3 cellular contexts compared by ENCODE assay signal in the genomic region with DNA sequence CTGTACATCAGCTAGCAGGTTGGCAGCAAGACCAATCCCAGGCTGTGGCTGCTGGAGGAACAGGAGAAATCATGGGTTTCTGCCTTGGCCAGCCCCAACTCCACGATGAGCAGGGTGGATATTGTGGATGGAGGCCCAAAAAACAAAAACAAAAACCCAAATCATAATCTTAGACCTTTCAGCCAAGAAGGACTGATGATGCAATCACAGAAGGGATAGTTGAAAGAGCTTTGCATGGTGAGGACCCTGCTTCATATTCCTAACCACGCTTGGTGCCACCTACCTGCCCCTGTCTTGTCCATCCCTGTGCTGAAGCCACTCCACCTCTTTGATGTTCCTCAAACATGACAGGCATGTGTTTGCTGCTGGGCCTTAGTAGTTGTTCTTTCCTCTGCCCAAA.
TF ChIP-seq lines count a peak whose summit lies in the region.

No MANE protein-coding gene starts in this region.

TF ChIP-seq in HepG2, 621 proteins besides CTCF, POLR2A, EP300 and RAD21:
- TF ChIP-seq ATF7 (IDR thresholded peaks at IDR 0.05), result 0 out of 2 replicates have a peak, but pooled peaks have one; percentile 16
- TF ChIP-seq ATF7 (CRISPR knock-in tag; IDR thresholded peaks at IDR 0.05), result no peak
- TF ChIP-seq ETV6 (CRISPR knock-in tag; conservative IDR thresholded peaks at IDR 0.05), result no peak
- TF ChIP-seq HNRNPL (IDR thresholded peaks at IDR 0.05; ENCODE audit: low read depth, low read length), result no peak
- TF ChIP-seq, protein P1, sequence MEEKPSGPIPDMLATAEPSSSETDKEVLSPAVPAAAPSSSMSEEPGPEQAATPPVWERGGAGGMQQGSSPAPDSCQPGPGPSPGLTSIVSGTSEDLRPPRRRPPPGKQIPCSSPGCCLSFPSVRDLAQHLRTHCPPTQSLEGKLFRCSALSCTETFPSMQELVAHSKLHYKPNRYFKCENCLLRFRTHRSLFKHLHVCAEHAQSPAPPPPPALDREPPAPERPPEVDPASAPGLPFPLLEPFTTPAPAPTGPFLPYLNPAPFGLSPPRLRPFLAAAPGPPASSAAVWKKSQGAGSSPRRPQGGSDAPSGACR (CRISPR knock-in tag; IDR thresholded peaks at IDR 0.05), result no peak
- no peak for TF ChIP-seq HOXA3 (CRISPR knock-in tag; IDR thresholded peaks at IDR 0.05)
- no peak for TF ChIP-seq TBX2 (CRISPR knock-in tag; IDR thresholded peaks at IDR 0.05; ENCODE audit: borderline replicate concordance)
- no peak for TF ChIP-seq FOXO4 (CRISPR knock-in tag; conservative IDR thresholded peaks at IDR 0.05)
- no peak for TF ChIP-seq ZBTB7A (CRISPR knock-in tag; IDR thresholded peaks at IDR 0.05)
- no peak for TF ChIP-seq MED8 (CRISPR knock-in tag; IDR thresholded peaks at IDR 0.05; ENCODE audit: insufficient replicate concordance)
- peak; percentile 31; the same call in 1 of the 2 replicates for TF ChIP-seq CEBPB (IDR thresholded peaks at IDR 0.05; ENCODE audit: borderline replicate concordance, low read depth, low read length)
- no peak for TF ChIP-seq TIGD3 (CRISPR knock-in tag; IDR thresholded peaks at IDR 0.05; ENCODE audit: borderline replicate concordance)
- TF ChIP-seq SMC3 (IDR thresholded peaks at IDR 0.05; ENCODE audit: low read length), result no peak
- no peak for TF ChIP-seq ARNT2 (CRISPR knock-in tag; IDR thresholded peaks at IDR 0.05; ENCODE audit: low read depth)
- no peak for TF ChIP-seq RBFOX2 (IDR thresholded peaks at IDR 0.05; ENCODE audit: low read depth, low read length)

TF ChIP-seq in IMR-90, 13 proteins besides CTCF, POLR2A, EP300 and RAD21:
- no peak for TF ChIP-seq MAZ (IDR thresholded peaks at IDR 0.05; ENCODE audit: borderline replicate concordance, low read depth, low read length)
- peak; percentile 62 for TF ChIP-seq CEBPB (IDR thresholded peaks at IDR 0.05; ENCODE audit: low read depth, low read length)

TF ChIP-seq in K562, 482 proteins besides CTCF, POLR2A, EP300 and RAD21:
- TF ChIP-seq, protein P2, sequence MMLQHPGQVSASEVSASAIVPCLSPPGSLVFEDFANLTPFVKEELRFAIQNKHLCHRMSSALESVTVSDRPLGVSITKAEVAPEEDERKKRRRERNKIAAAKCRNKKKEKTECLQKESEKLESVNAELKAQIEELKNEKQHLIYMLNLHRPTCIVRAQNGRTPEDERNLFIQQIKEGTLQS (IDR thresholded peaks at IDR 0.05), result peak; percentile 81
- TF ChIP-seq, protein P2 (CRISPR knock-in tag; conservative IDR thresholded peaks at IDR 0.05), result no peak
- TF ChIP-seq CEBPG (CRISPR knock-in tag; IDR thresholded peaks at IDR 0.05), result no peak
- peak; percentile 63 to 66; a peak in 3 of 4 replicates for TF ChIP-seq CEBPG (tag; conservative IDR thresholded peaks at IDR 0.05 in 1 of 2, IDR thresholded peaks at IDR 0.05 in 1 of 2)
- TF ChIP-seq ESRRA (IDR thresholded peaks at IDR 0.05; ENCODE audit: borderline replicate concordance, low read depth), result no peak
- TF ChIP-seq CEBPB (tag; IDR thresholded peaks at IDR 0.05), result 0 out of 2 replicates have a peak, but pooled peaks have one; percentile 21
TF ChIP-seq in K562: peak in this region for 3.
